In the genomic region with DNA sequence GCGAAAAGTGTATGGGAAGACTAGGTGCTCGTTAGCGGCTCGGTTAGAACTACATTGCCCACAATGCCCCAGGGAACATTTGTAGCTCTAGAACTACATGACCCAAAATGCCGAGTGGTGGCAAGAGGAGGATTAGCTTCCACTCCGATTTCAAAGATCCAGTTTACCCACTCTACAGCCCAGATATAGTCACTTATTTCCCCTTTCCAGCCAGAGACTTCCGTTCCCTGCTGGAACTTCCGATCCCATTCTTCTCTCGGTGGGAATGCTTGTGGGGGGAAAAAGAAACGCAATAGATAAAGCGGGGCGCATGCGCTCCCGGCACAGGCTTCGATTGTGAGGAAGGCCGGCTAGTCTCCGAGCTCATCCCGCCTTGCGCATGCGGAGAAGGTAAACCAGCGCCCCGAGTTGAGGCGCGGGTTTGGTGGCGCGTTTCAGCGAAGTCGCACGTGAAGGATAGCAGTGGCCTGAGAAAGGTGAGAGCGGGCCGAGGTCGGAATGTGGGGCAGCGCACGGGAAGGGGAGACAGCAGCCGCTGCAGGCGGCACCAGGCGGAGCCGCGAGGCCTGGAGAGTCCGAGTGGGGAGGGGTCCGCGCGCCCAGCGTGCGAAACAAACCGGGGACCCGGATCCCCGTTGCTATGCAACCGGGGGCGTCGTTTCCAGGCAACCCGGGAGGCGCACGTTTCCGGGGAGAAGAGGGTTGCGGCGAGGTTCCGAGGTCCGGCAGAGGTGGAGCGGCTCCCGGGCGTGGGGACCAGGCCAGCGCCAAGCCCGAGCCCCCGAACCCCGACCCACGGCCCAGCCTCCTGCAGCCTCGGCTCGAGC, we compare ENCODE assay signal across 8 cellular contexts. TPM values are rescaled to one million over a fixed set of nuclear protein-coding genes. Genes with fewer than 3 reads are reported as not detected.
DNase-seq lines count a peak whose midpoint lies in the region; TF ChIP-seq lines count a peak whose summit lies in the region.

TMEM109 (plus strand) TSS at position 366 of the 827 bp plus-strand sequence. CDS start 5,536 bp downstream, outside the sequence.

- H3K9ac ChIP-seq in MM.1S (ENCODE audit: low read length): peak within 1 kb of the TSS; percentile 97

- peak within 1 kb of the TSS; percentile 96 for H3K27ac Mint-ChIP-seq in nephron progenitor cell
- H3K27ac Mint-ChIP-seq in stimulated activated naive CD8-positive, alpha-beta T cell treated with anti-CD3 and anti-CD28 coated beads, Interleukin-15, Interleukin-2, amounts not matched to agents 100 ng/mL and 50 ng/mL, for 24 hours: peak within 1 kb of the TSS; percentile 99

- peaks cover 17% of the 10 kb centered on the region for H3K27me3 Mint-ChIP-seq in nephron progenitor cell (ENCODE audit: low read depth, poor library complexity)
- no peaks in the 10 kb centered on the region for H3K27me3 Mint-ChIP-seq in stimulated activated naive CD8-positive, alpha-beta T cell treated with anti-CD3 and anti-CD28 coated beads, Interleukin-15, Interleukin-2, amounts not matched to agents 100 ng/mL and 50 ng/mL, for 24 hours

- H4K20me1 ChIP-seq in MM.1S (ENCODE audit: insufficient read depth, low read length): peaks cover 28% of the 10 kb centered on the region

- H3K4me3 ChIP-seq in H7 (ENCODE audit: insufficient read depth, low read depth, low read length) (peak within 1 kb of the TSS; percentile 59), MM.1S (ENCODE audit: low read length) (peak within 1 kb of the TSS; percentile 84), fibroblast of villous mesenchyme (ENCODE audit: low read depth, low read length) (peak within 1 kb of the TSS; percentile 68)

- peak within 1 kb of the TSS; percentile 88 for H2AFZ ChIP-seq in MM.1S (ENCODE audit: low read length)

- H3K4me2 ChIP-seq in MM.1S (ENCODE audit: low read depth, low read length): peak within 1 kb of the TSS; percentile 99

- peak within 1 kb of the TSS; percentile 93 for H3K4me3 Mint-ChIP-seq in nephron progenitor cell
- peak within 1 kb of the TSS; percentile 91 for H3K4me3 Mint-ChIP-seq in stimulated activated naive CD8-positive, alpha-beta T cell treated with anti-CD3 and anti-CD28 coated beads, Interleukin-15, Interleukin-2, amounts not matched to agents 100 ng/mL and 50 ng/mL, for 24 hours

- H3K36me3 Mint-ChIP-seq in nephron progenitor cell (ENCODE audit: low read depth): peaks cover 8% of the 10 kb centered on the region
- peaks cover 18% of the 10 kb centered on the region for H3K36me3 Mint-ChIP-seq in stimulated activated naive CD8-positive, alpha-beta T cell treated with anti-CD3 and anti-CD28 coated beads, Interleukin-15, Interleukin-2, amounts not matched to agents 100 ng/mL and 50 ng/mL, for 24 hours (ENCODE audit: low read depth)

- H3K27me3 ChIP-seq in H7 (ENCODE audit: control insufficient read depth, insufficient read depth, low read length): peaks cover 1% of the 10 kb centered on the region; the same call in 1 of the 2 replicates
- H3K27me3 ChIP-seq in MM.1S (replicated peaks; ENCODE audit: insufficient read depth, low read length): no peaks in the 10 kb centered on the region

- peaks cover 42% of the 10 kb centered on the region for H3F3A ChIP-seq in MM.1S (ENCODE audit: insufficient read depth, low read length)

- H3K36me3 ChIP-seq in H7 (replicated peaks; ENCODE audit: control insufficient read depth, insufficient read depth, low read length) (no peaks in the 10 kb centered on the region), MM.1S (replicated peaks; ENCODE audit: insufficient read depth, low read length) (no peaks in the 10 kb centered on the region)

- TF ChIP-seq CTCF in MM.1S (IDR thresholded peaks at IDR 0.05; ENCODE audit: low read length) (no peak), fibroblast of villous mesenchyme (IDR thresholded peaks at IDR 0.05; ENCODE audit: insufficient read depth, low read depth, low read length) (no peak), nephron progenitor cell (IDR thresholded peaks at IDR 0.05) (no peak)

- H3K27ac ChIP-seq in MM.1S (ENCODE audit: low read length): peak within 1 kb of the TSS; percentile 86

- peaks cover 66% of the 10 kb centered on the region for H3K4me1 ChIP-seq in MM.1S (ENCODE audit: low read length)

- peak; percentile 93 for DNase-seq in EL
- peak; percentile 96 for DNase-seq in H7
- DNase-seq in MM.1S: peak; percentile 95
- DNase-seq in SHP77 treated with DMSO at 0.1 percent for 48 hours (lab: John Stamatoyannopoulos, UW): peak; percentile 38
- DNase-seq in activated effector memory CD4-positive, alpha-beta T cell treated with anti-CD3 and anti-CD28 coated beads, Interleukin-2, amount 50 U/mL, for 16 hours: peak; percentile 95
- peak; percentile 87 for DNase-seq in fibroblast of villous mesenchyme (ENCODE audit: low read depth)
- peak; percentile 89 for DNase-seq in nephron progenitor cell

- no peaks in the 10 kb centered on the region for H3K9me3 ChIP-seq in MM.1S (replicated peaks; ENCODE audit: insufficient read depth, low read length)

- H3K9me3 Mint-ChIP-seq in nephron progenitor cell: peaks cover 17% of the 10 kb centered on the region
- no peaks in the 10 kb centered on the region for H3K9me3 Mint-ChIP-seq in stimulated activated naive CD8-positive, alpha-beta T cell treated with anti-CD3 and anti-CD28 coated beads, Interleukin-15, Interleukin-2, amounts not matched to agents 100 ng/mL and 50 ng/mL, for 24 hours

- H3K9me2 ChIP-seq in MM.1S (replicated peaks; ENCODE audit: insufficient read depth, low read length): no peaks in the 10 kb centered on the region

- H3K79me2 ChIP-seq in MM.1S (ENCODE audit: low read length): peaks cover 51% of the 10 kb centered on the region

- H3K4me1 Mint-ChIP-seq in nephron progenitor cell: peaks cover 67% of the 10 kb centered on the region
- H3K4me1 Mint-ChIP-seq in stimulated activated naive CD8-positive, alpha-beta T cell treated with anti-CD3 and anti-CD28 coated beads, Interleukin-15, Interleukin-2, amounts not matched to agents 100 ng/mL and 50 ng/mL, for 24 hours (ENCODE audit: low read depth): peaks cover 80% of the 10 kb centered on the region

RNA-seq across cellular contexts. Expression of gene TMEM109, which starts in this region (rescaled TPM):
- total RNA-seq in H7 (2014; rRNA removed; shearing (Covaris generic)): 30.6 and 35.1 TPM in 2 replicates
- total RNA-seq in fibroblast of villous mesenchyme: 28.9 and 38.3 TPM in 2 replicates

Comparison
In these comparisons a context has a peak if more than half of its experiments do, and no peak if none do; other contexts are left out.
1. Peak in every context shown above with its lines: DNase-seq, H3K4me3 ChIP-seq and H3K27ac ChIP-seq.
2. DNase-seq: peak in every context shown above with its lines; median percentile 96 in H7; 95 in MM.1S; 95 in activated effector memory CD4-positive, alpha-beta T cell treated with anti-CD3 and anti-CD28 coated beads, Interleukin-2, amount 50 U/mL, for 16 hours; 93 in EL; 89 in nephron progenitor cell; 87 in fibroblast of villous mesenchyme; 38 in SHP77 treated with DMSO at 0.1 percent for 48 hours.